ENCODE assay signal across 23 cellular contexts in genomic region chr14:105982664-105983063, GRCh38.
"Had no signal": no experiment of that assay in that cellular context is flagged by ENCODE, and none has a peak within 500 bp of the region (broad histone marks: within the 10 kb centered on the region; RNA-seq: fewer than 3 reads in every experiment).

No MANE protein-coding gene starts in this region.

- ATAC-seq: gastrocnemius medialis; left cardiac atrium; sciatic nerve; stimulated activated naive B cell treated with anti-CD40 and anti-IgM and Interleukin-4, amounts not matched to agents 10 μg/mL and 1 μg/mL and 100 μg/mL, for 72 hours; upper lobe of right lung had no signal

- H3K27me3 Mint-ChIP-seq: activated naive CD4-positive, alpha-beta T cell treated with anti-CD3 and anti-CD28 coated beads, Interleukin-2, amount 50 U/mL, for 24 hours; stimulated activated naive B cell treated with anti-CD40 and anti-IgM and Interleukin-4, amounts not matched to agents 10 μg/mL and 1 μg/mL and 100 μg/mL, for 72 hours had no signal

- DNase-seq: activated CD4-positive, alpha-beta T cell treated with anti-CD3 and anti-CD28 coated beads, Interleukin-2, amount 50 U/mL, for 4 hours; activated effector memory CD4-positive, alpha-beta T cell treated with anti-CD3 and anti-CD28 coated beads, Interleukin-2, amount 50 U/mL, for 16 hours; activated T-cell treated with anti-CD3 and anti-CD28 coated beads for 4 hours; adrenal gland; brain microvascular endothelial cell; caudate nucleus; effector memory CD4-positive, alpha-beta T cell; esophagus squamous epithelium; gastrocnemius medialis; head of caudate nucleus; hypothalamus; left cardiac atrium; midbrain; nephron progenitor cell; SK-N-SH; small intestine; stimulated activated CD4-positive, alpha-beta T cell treated with anti-CD3 and anti-CD28 coated beads, Interleukin-2, amount 100 ng/mL, for 24 hours; stimulated activated naive B cell treated with anti-CD40 and anti-IgM and Interleukin-4, amounts not matched to agents 10 μg/mL and 1 μg/mL and 100 μg/mL, for 72 hours; upper lobe of right lung had no signal

- H3K9me3 Mint-ChIP-seq: activated naive CD4-positive, alpha-beta T cell treated with anti-CD3 and anti-CD28 coated beads, Interleukin-2, amount 50 U/mL, for 24 hours; stimulated activated naive B cell treated with anti-CD40 and anti-IgM and Interleukin-4, amounts not matched to agents 10 μg/mL and 1 μg/mL and 100 μg/mL, for 72 hours had no signal

- H3K36me3 ChIP-seq: adrenal gland, ascending aorta, brain microvascular endothelial cell, esophagus squamous epithelium, gastrocnemius medialis, upper lobe of right lung had no signal

- H3K9ac ChIP-seq: parathyroid adenoma, SK-N-SH had no signal

- H3K27ac Mint-ChIP-seq: nephron progenitor cell; stimulated activated naive B cell treated with anti-CD40 and anti-IgM and Interleukin-4, amounts not matched to agents 10 μg/mL and 1 μg/mL and 100 μg/mL, for 72 hours had no signal

- H3K4me3 Mint-ChIP-seq: activated naive CD4-positive, alpha-beta T cell treated with anti-CD3 and anti-CD28 coated beads, Interleukin-2, amount 50 U/mL, for 24 hours; nephron progenitor cell; stimulated activated naive B cell treated with anti-CD40 and anti-IgM and Interleukin-4, amounts not matched to agents 10 μg/mL and 1 μg/mL and 100 μg/mL, for 72 hours had no signal

- H3K4me1 ChIP-seq: adrenal gland, ascending aorta, esophagus squamous epithelium, gastrocnemius medialis, parathyroid adenoma, upper lobe of right lung had no signal

- H3K4me1 Mint-ChIP-seq: nephron progenitor cell had no signal

- H3K9me3 ChIP-seq: adrenal gland, ascending aorta, esophagus squamous epithelium, gastrocnemius medialis, SK-N-SH, upper lobe of right lung had no signal

- H3K27ac ChIP-seq: adrenal gland, ascending aorta, brain microvascular endothelial cell, esophagus squamous epithelium, gastrocnemius medialis, parathyroid adenoma, upper lobe of right lung had no signal

- H3K36me3 Mint-ChIP-seq: activated naive CD4-positive, alpha-beta T cell treated with anti-CD3 and anti-CD28 coated beads, Interleukin-2, amount 50 U/mL, for 24 hours; stimulated activated naive B cell treated with anti-CD40 and anti-IgM and Interleukin-4, amounts not matched to agents 10 μg/mL and 1 μg/mL and 100 μg/mL, for 72 hours had no signal

- H3K4me3 ChIP-seq: adrenal gland, ascending aorta, esophagus squamous epithelium, gastrocnemius medialis, upper lobe of right lung had no signal

- H3K27me3 ChIP-seq: adrenal gland, ascending aorta, brain microvascular endothelial cell, esophagus squamous epithelium, gastrocnemius medialis, upper lobe of right lung had no signal
